ENCODE assay signal across 21 cellular contexts in genomic region chr1:208300084-208300770, GRCh38.
"Had no signal": no experiment of that assay in that cellular context is flagged by ENCODE, and none has a peak within 500 bp of the region (broad histone marks: within the 10 kb centered on the region; RNA-seq: fewer than 3 reads in every experiment).

No MANE protein-coding gene starts in this region.

- H3K27me3 ChIP-seq: neural progenitor cell, ovary, tibial artery, upper lobe of left lung, vagina had no signal

- H3K27ac ChIP-seq: coronary artery, foreskin keratinocyte, neural progenitor cell, ovary, vagina had no signal

- H3K4me1 ChIP-seq: foreskin keratinocyte, vagina had no signal

- ATAC-seq: foreskin keratinocyte; mucosa of descending colon; naive thymus-derived CD8-positive, alpha-beta T cell; right cardiac atrium; stimulated activated effector memory CD8-positive, alpha-beta T cell treated with anti-CD3 and anti-CD28 coated beads, Interleukin-12 subunit alpha, Interleukin-12 subunit beta, amount 100 ng/mL, for 72 hours; stimulated activated naive CD8-positive, alpha-beta T cell treated with anti-CD3 and anti-CD28 coated beads, Interleukin-15, Interleukin-2, amounts not matched to agents 100 U/mL and 50 U/mL, for 24 hours had no signal

- H3K4me3 ChIP-seq: coronary artery, mucosa of descending colon, neural progenitor cell, ovary, tibial artery, upper lobe of left lung, vagina had no signal

- FAIRE-seq: endothelial cell of umbilical vein, keratinocyte had no signal

- H3K9me3 ChIP-seq: mucosa of descending colon, ovary, tibial artery, upper lobe of left lung, vagina had no signal

- DNase-seq: effector CD4-positive, alpha-beta T cell; endodermal cell; erythroblast; foreskin keratinocyte; immature natural killer cell; naive thymus-derived CD8-positive, alpha-beta T cell; nucleus accumbens; ovary; right cardiac atrium; stimulated activated CD4-positive, alpha-beta T cell treated with anti-CD3 and anti-CD28 coated beads, Interleukin-4, amount 100 ng/mL, for 1 hour; stimulated activated CD8-positive, alpha-beta memory T cell treated with anti-CD3 and anti-CD28 coated beads, Interleukin-4, amount 100 ng/mL, for 48 hours; stimulated activated naive CD8-positive, alpha-beta T cell treated with anti-CD3 and anti-CD28 coated beads, Interleukin-15, Interleukin-2, amounts not matched to agents 100 U/mL and 50 U/mL, for 24 hours; tibial artery had no signal

- H3K36me3 ChIP-seq: neural progenitor cell, ovary, tibial artery, upper lobe of left lung, vagina had no signal
